Comparison of ENCODE assay signal across 36 cellular contexts in genomic region chr3:133759740-133760069, GRCh38. TPM values are rescaled to one million over a fixed set of nuclear protein-coding genes. Genes with fewer than 3 reads are reported as not detected.
"Had no signal": no experiment of that assay in that cellular context is flagged by ENCODE, and none has a peak within 500 bp of the region (broad histone marks: within the 10 kb centered on the region; RNA-seq: fewer than 3 reads in every experiment).

No MANE protein-coding gene starts in this region.

- H3K4me1 ChIP-seq: adrenal gland, ascending aorta had no signal

- H3K27ac ChIP-seq: adrenal gland, ascending aorta, cardiac muscle cell, VCaP had no signal

- H3K4me3 Mint-ChIP-seq: activated B cell treated with CpG ODN at 0.5 μM for 24 hours; activated CD4-positive, alpha-beta memory T cell treated with anti-CD3 and anti-CD28 coated beads for 36 hours; activated CD4-positive, alpha-beta T cell treated with anti-CD3 and anti-CD28 coated beads, Interleukin-2, amount 10 ng/mL, durations not matched to agents 24 days and 14 days; activated CD8-positive, alpha-beta T cell treated with anti-CD3 and anti-CD28 coated beads for 36 hours; activated naive CD4-positive, alpha-beta T cell treated with anti-CD3 and anti-CD28 coated beads for 36 hours; activated naive CD8-positive, alpha-beta T cell treated with anti-CD3 and anti-CD28 coated beads for 36 hours; activated T-cell treated with anti-CD3 and anti-CD28 coated beads, Interleukin-2, amount 50 U/mL, for 4 hours; activated T-cell treated with anti-CD3 and anti-CD28 coated beads, Interleukin-2, amount 50 U/mL, for 72 hours; activated T-helper 1 cell treated with anti-CD3 and anti-CD28 coated beads, Interleukin-12 subunit alpha, Interleukin-12 subunit beta, Interleukin-2, Interleukin-4 antibody, amounts not matched to agents 30 ng/mL and 10 ng/mL and 1 ng/mL, durations not matched to agents 14 hours and 24 hours and 36 hours; activated T-helper 17 cell treated with anti-CD3 and anti-CD28 coated beads, Interleukin-2, amount 50 U/mL, for 72 hours; brain; central memory CD8-positive, alpha-beta T cell; T-helper 1 cell treated with Interleukin-12 subunit alpha and Interleukin-12 subunit beta and Interleukin-4 antibody, amounts not matched to agents 30 μg/mL and 1 μg/mL, for 36 hours; T-helper 2 cell treated with Interferon-gamma antibody and Interleukin-4, amounts not matched to agents 5 μg/mL and 100 μg/mL, for 36 hours had no signal

- ATAC-seq: activated CD8-positive, alpha-beta T cell treated with anti-CD3 and anti-CD28 coated beads for 36 hours; activated naive CD4-positive, alpha-beta T cell treated with anti-CD3 and anti-CD28 coated beads, Interleukin-2, amount 50 U/mL, for 72 hours; activated T-cell treated with anti-CD3 and anti-CD28 coated beads, Interleukin-2, amount 50 U/mL, for 4 hours; activated T-cell treated with anti-CD3 and anti-CD28 coated beads, Interleukin-2, amount 50 U/mL, for 72 hours; activated T-helper 17 cell treated with anti-CD3 and anti-CD28 coated beads, Interleukin-2, amount 50 U/mL, for 72 hours had no signal

- H3K36me3 Mint-ChIP-seq: activated CD4-positive, alpha-beta memory T cell treated with anti-CD3 and anti-CD28 coated beads for 36 hours; activated naive CD4-positive, alpha-beta T cell treated with anti-CD3 and anti-CD28 coated beads, Interleukin-2, amount 50 U/mL, for 72 hours; activated naive CD8-positive, alpha-beta T cell treated with anti-CD3 and anti-CD28 coated beads for 36 hours; brain had no signal

- H3K4me1 Mint-ChIP-seq: activated B cell treated with CpG ODN at 0.5 μM for 24 hours; activated CD4-positive, alpha-beta T cell treated with anti-CD3 and anti-CD28 coated beads, Interleukin-2, amount 10 ng/mL, durations not matched to agents 24 days and 14 days; activated naive CD8-positive, alpha-beta T cell treated with anti-CD3 and anti-CD28 coated beads for 36 hours; activated T-helper 17 cell treated with anti-CD3 and anti-CD28 coated beads, Interleukin-2, amount 50 U/mL, for 72 hours; central memory CD8-positive, alpha-beta T cell had no signal

- H3K27me3 Mint-ChIP-seq: brain had no signal

- H3K27ac Mint-ChIP-seq: activated B cell treated with CpG ODN at 0.5 μM for 24 hours; activated CD4-positive, alpha-beta memory T cell treated with anti-CD3 and anti-CD28 coated beads for 36 hours; activated CD4-positive, alpha-beta T cell treated with anti-CD3 and anti-CD28 coated beads, Interleukin-2, amount 10 ng/mL, durations not matched to agents 24 days and 14 days; activated CD8-positive, alpha-beta T cell treated with anti-CD3 and anti-CD28 coated beads for 36 hours; activated naive CD4-positive, alpha-beta T cell treated with anti-CD3 and anti-CD28 coated beads for 36 hours; activated naive CD4-positive, alpha-beta T cell treated with anti-CD3 and anti-CD28 coated beads, Interleukin-2, amount 50 U/mL, for 72 hours; activated naive CD8-positive, alpha-beta T cell treated with anti-CD3 and anti-CD28 coated beads for 36 hours; activated T-cell treated with anti-CD3 and anti-CD28 coated beads, Interleukin-2, amount 50 U/mL, for 72 hours; activated T-helper 1 cell treated with anti-CD3 and anti-CD28 coated beads, Interleukin-12 subunit alpha, Interleukin-12 subunit beta, Interleukin-2, Interleukin-4 antibody, amounts not matched to agents 30 ng/mL and 10 ng/mL and 1 ng/mL, durations not matched to agents 14 hours and 24 hours and 36 hours; activated T-helper 17 cell treated with anti-CD3 and anti-CD28 coated beads, Interleukin-2, amount 50 U/mL, for 72 hours; brain; T-helper 1 cell treated with Interleukin-12 subunit alpha and Interleukin-12 subunit beta and Interleukin-4 antibody, amounts not matched to agents 30 μg/mL and 1 μg/mL, for 36 hours; T-helper 2 cell treated with Interferon-gamma antibody and Interleukin-4, amounts not matched to agents 5 μg/mL and 100 μg/mL, for 36 hours had no signal

- H3K27me3 ChIP-seq: adrenal gland, ascending aorta had no signal

- H3K4me3 ChIP-seq: adrenal gland, ascending aorta, cardiac muscle cell had no signal

- H3K36me3 ChIP-seq: adrenal gland, ascending aorta, cardiac muscle cell had no signal

- DNase-seq: activated B cell treated with CpG ODN at 0.5 μM for 24 hours; activated CD4-positive, alpha-beta memory T cell treated with anti-CD3 and anti-CD28 coated beads for 36 hours; activated CD4-positive, alpha-beta T cell treated with anti-CD3 and anti-CD28 coated beads for 4 hours; activated CD4-positive, alpha-beta T cell treated with anti-CD3 and anti-CD28 coated beads, Interleukin-2, amount 10 ng/mL, durations not matched to agents 24 days and 14 days; activated CD4-positive, alpha-beta T cell treated with anti-CD3 and anti-CD28 coated beads, Interleukin-2, amount 50 U/mL, for 1 hour; activated CD4-positive, alpha-beta T cell treated with anti-CD3 and anti-CD28 coated beads, Interleukin-2, amount 50 U/mL, for 4 hours; activated CD4-positive, CD25-positive, alpha-beta regulatory T cell treated with anti-CD3 and anti-CD28 coated beads, Interleukin-2, amount 50 U/mL, for 72 hours; activated CD8-positive, alpha-beta memory T cell treated with anti-CD3 and anti-CD28 coated beads, Interleukin-2, amount 50 U/mL, for 4 hours; activated CD8-positive, alpha-beta T cell treated with anti-CD3 and anti-CD28 coated beads for 36 hours; activated effector memory CD4-positive, alpha-beta T cell treated with anti-CD3 and anti-CD28 coated beads, Interleukin-2, amount 50 U/mL, for 16 hours; activated gamma-delta T cell treated with Interleukin-2 at 50 U/mL for 16 hours; activated naive CD4-positive, alpha-beta T cell; activated naive CD4-positive, alpha-beta T cell treated with anti-CD3 and anti-CD28 coated beads for 36 hours; activated naive CD4-positive, alpha-beta T cell treated with anti-CD3 and anti-CD28 coated beads, Interleukin-2, amount 50 U/mL, for 16 hours; activated naive CD8-positive, alpha-beta T cell treated with anti-CD3 and anti-CD28 coated beads for 36 hours; activated T-cell treated with anti-CD3 and anti-CD28 coated beads for 4 hours; activated T-cell treated with anti-CD3 and anti-CD28 coated beads, Interleukin-2, amount 50 U/mL, for 1 hour; activated T-cell treated with anti-CD3 and anti-CD28 coated beads, Interleukin-2, amount 50 U/mL, for 4 hours; activated T-cell treated with anti-CD3 and anti-CD28 coated beads, Interleukin-2, amount 50 U/mL, for 72 hours; adrenal gland; amygdala; anterior cingulate cortex; caudate nucleus; cerebellar nuclear complex; T-helper 2 cell; T-helper 9 cell had no signal

- H3K9me3 ChIP-seq: adrenal gland, ascending aorta had no signal

- H3K9me3 Mint-ChIP-seq: activated B cell treated with CpG ODN at 0.5 μM for 24 hours; activated CD4-positive, alpha-beta memory T cell treated with anti-CD3 and anti-CD28 coated beads for 36 hours; activated CD4-positive, alpha-beta T cell treated with anti-CD3 and anti-CD28 coated beads, Interleukin-2, amount 10 ng/mL, durations not matched to agents 24 days and 14 days; activated CD8-positive, alpha-beta T cell treated with anti-CD3 and anti-CD28 coated beads for 36 hours; activated naive CD4-positive, alpha-beta T cell treated with anti-CD3 and anti-CD28 coated beads for 36 hours; activated naive CD4-positive, alpha-beta T cell treated with anti-CD3 and anti-CD28 coated beads, Interleukin-2, amount 50 U/mL, for 72 hours; activated naive CD8-positive, alpha-beta T cell treated with anti-CD3 and anti-CD28 coated beads for 36 hours; activated T-cell treated with anti-CD3 and anti-CD28 coated beads, Interleukin-2, amount 50 U/mL, for 4 hours; activated T-cell treated with anti-CD3 and anti-CD28 coated beads, Interleukin-2, amount 50 U/mL, for 72 hours; activated T-helper 1 cell treated with anti-CD3 and anti-CD28 coated beads, Interleukin-12 subunit alpha, Interleukin-12 subunit beta, Interleukin-2, Interleukin-4 antibody, amounts not matched to agents 30 ng/mL and 10 ng/mL and 1 ng/mL, durations not matched to agents 14 hours and 24 hours and 36 hours; activated T-helper 17 cell treated with anti-CD3 and anti-CD28 coated beads, Interleukin-2, amount 50 U/mL, for 72 hours; brain; central memory CD8-positive, alpha-beta T cell; T-helper 1 cell treated with Interleukin-12 subunit alpha and Interleukin-12 subunit beta and Interleukin-4 antibody, amounts not matched to agents 30 μg/mL and 1 μg/mL, for 36 hours; T-helper 2 cell treated with Interferon-gamma antibody and Interleukin-4, amounts not matched to agents 5 μg/mL and 100 μg/mL, for 36 hours had no signal

RNA-seq across cellular contexts. Expression of gene TF, which starts 13.5 kb away (rescaled TPM):
- total RNA-seq: activated T-helper 1 cell treated with anti-CD3 and anti-CD28 coated beads, Interleukin-12 subunit alpha, Interleukin-12 subunit beta, Interleukin-2, Interleukin-4 antibody, amounts not matched to agents 30 ng/mL and 10 ng/mL and 1 ng/mL, durations not matched to agents 14 hours and 24 hours and 36 hours had no signal
